ENCODE assay signal across 1 cellular context in genomic region chr21:32463889-32464300, GRCh38.
TF ChIP-seq lines count a peak whose summit lies in the region.

No MANE protein-coding gene starts in this region.

TF ChIP-seq in endothelial cell of umbilical vein, 7 proteins besides CTCF, POLR2A, EP300 and RAD21:
- peak; percentile 83 for TF ChIP-seq FOS (IDR thresholded peaks at IDR 0.05; ENCODE audit: borderline replicate concordance, insufficient read depth, low read length)
- TF ChIP-seq MYC (IDR thresholded peaks at IDR 0.05; ENCODE audit: low read depth, low read length), result no peak
- TF ChIP-seq GATA2 (IDR thresholded peaks at IDR 0.05; ENCODE audit: insufficient read depth, insufficient read length, low read depth, low read length), result peak; percentile 40
- peak; percentile 43 for TF ChIP-seq POLR2AphosphoS5 (IDR thresholded peaks at IDR 0.05; ENCODE audit: insufficient read depth, low read depth, low read length)
- no peak for TF ChIP-seq EZH2 (IDR thresholded peaks at IDR 0.05; ENCODE audit: borderline replicate concordance, low read depth, low read length, severe bottlenecking)
- no peak for TF ChIP-seq MAX (IDR thresholded peaks at IDR 0.05; ENCODE audit: insufficient read depth, insufficient read length)
- TF ChIP-seq JUN (IDR thresholded peaks at IDR 0.05; ENCODE audit: borderline replicate concordance, insufficient read depth, insufficient read length, low read depth), result peak; percentile 96
